9 cellular contexts compared by ENCODE assay signal in the genomic region with DNA sequence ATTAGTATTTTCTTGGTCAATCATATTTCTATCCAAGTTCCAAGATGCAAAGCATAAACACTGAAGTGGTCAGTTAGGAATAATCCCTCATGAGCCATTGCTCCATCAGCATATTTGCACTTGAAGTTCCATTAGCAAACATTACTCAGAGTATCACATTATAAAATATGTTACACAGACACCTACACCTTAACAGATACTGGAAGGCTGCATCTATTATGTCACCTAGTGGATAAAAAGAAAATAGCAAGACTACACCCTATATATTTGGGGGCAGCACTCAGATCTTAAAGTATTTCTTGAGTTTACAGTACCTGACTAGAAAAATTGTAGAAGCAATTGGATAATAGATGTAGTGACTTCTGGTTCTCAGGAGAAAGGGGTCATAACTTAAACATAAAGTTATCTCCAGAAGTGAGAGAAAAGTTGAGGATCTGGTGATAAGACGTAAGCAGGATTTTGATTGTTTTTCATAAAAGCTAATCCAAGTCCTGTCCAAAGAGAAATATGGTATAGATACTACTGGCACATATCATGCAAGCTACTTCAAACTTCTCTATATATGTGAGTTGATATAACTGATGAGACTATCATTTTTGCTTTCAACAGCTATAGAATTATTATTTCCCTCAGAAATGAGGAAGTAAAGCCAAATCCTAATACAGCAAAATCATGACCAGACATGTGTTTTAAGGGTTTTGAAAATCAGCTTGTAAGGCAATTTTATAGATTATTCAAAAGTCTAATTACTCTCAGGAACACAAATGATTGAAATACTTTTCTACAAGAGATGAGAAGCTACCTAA.
DNase-seq lines count a peak whose midpoint lies in the region; ATAC-seq, FAIRE-seq and TF ChIP-seq lines count a peak whose summit lies in the region.
"Had no signal": no experiment of that assay in that cellular context is flagged by ENCODE, and none has a peak within 500 bp of the region (broad histone marks: within the 10 kb centered on the region; RNA-seq: fewer than 3 reads in every experiment).

No MANE protein-coding gene starts in this region.

- WGBS in K562 (ENCODE audit: insufficient coverage, low coverage, missing lambda C conversion rate) = 8% methylated on average over 1 of the region's 1 CpG

- H3K4me2 ChIP-seq in K562 (ENCODE audit: insufficient read depth, low read length) = no peak overlapping the region
- H3K4me2 ChIP-seq in parathyroid adenoma (ENCODE audit: low read length) = no peak overlapping the region

- BruUV-seq in K562 (replicated peaks; lab: Mats Ljungman, UMichigan) = no TSS peak

- no peak overlapping the region for H3K9ac ChIP-seq in K562 (ENCODE audit: insufficient read depth in 1 of 2, low read depth in 2 of 2, low read length in 2 of 2)
- no peak overlapping the region for H3K9ac ChIP-seq in parathyroid adenoma

- intact Hi-C loops in K562 (cut with micrococcal nuclease) = no loop called here

- FAIRE-seq in K562 (lab: Jason Lieb, UNC) = no peak

- H3K36me3 ChIP-seq in K562 (ENCODE audit: control insufficient read depth, insufficient read depth, low read length) = no peaks in the 10 kb centered on the region
- H3K36me3 ChIP-seq in parathyroid adenoma (ENCODE audit: control insufficient read depth, insufficient read depth, low read length) = no peaks in the 10 kb centered on the region
- H3K36me3 ChIP-seq: neutrophil had no signal

- DNase-seq in GM03348 (ENCODE audit: low spot score) = peak; percentile 20
- DNase-seq in HL-60 (ENCODE audit: low read depth in 1 of 2, low spot score in 1 of 2) = no peak
- peak; percentile 1 to 8 (median 4) for DNase-seq in K562 (ENCODE audit: extremely low read depth in 1 of 4, low spot score in 3 of 4)
- no peak for DNase-seq in stimulated activated CD4-positive, alpha-beta T cell treated with anti-CD3 and anti-CD28 coated beads, Interleukin-2, amount 100 ng/mL, for 24 hours
- no peak for DNase-seq in H4 (ENCODE audit: low spot score)
- DNase-seq in GDM1 (lab: John Stamatoyannopoulos, UW) = no peak

- H3K79me2 ChIP-seq in K562 (ENCODE audit: control insufficient read depth, insufficient read depth, low read length) (no peaks in the 10 kb centered on the region), parathyroid adenoma (no peaks in the 10 kb centered on the region)

- H3K27ac ChIP-seq in HL-60 (replicated peaks) (no peak overlapping the region), K562 (ENCODE audit: extremely low read depth, low read depth, low read length) (no peak overlapping the region), parathyroid adenoma (no peak overlapping the region)
- H3K27ac ChIP-seq: neutrophil had no signal

- H3K9me3 ChIP-seq in K562 (replicated peaks; ENCODE audit: control insufficient read depth, insufficient read depth, low read depth, low read length) (no peaks in the 10 kb centered on the region), parathyroid adenoma (ENCODE audit: control insufficient read depth, low read length) (no peaks in the 10 kb centered on the region)
- H3K9me3 ChIP-seq: neutrophil had no signal

- POLR2A ChIA-PET in K562 (lab: Yijun Ruan, JAX) = no interaction called here

- ATAC-seq in GM21515 (IDR thresholded peaks at IDR 0.05; ENCODE audit: unreplicated experiment) (peak; percentile 95), K562 (no peak)

- H4K20me1 ChIP-seq in K562 (replicated peaks; ENCODE audit: control insufficient read depth, insufficient read depth, low read length) = no peaks in the 10 kb centered on the region

- CTCF ChIA-PET in K562 (lab: Yijun Ruan, JAX; ENCODE audit: low intra/inter-chr PET ratio) = no interaction called here

- peak; percentile 10 to 38; a peak in 2 of 4 replicates for TF ChIP-seq RAD21 in K562 (CRISPR knock-in tag; conservative IDR thresholded peaks at IDR 0.05 in 1 of 2, IDR thresholded peaks at IDR 0.05 in 1 of 2)

- peaks cover 2% of the 10 kb centered on the region for H3K27me3 ChIP-seq in HL-60 (ENCODE audit: insufficient read depth, poor library complexity, severe bottlenecking)
- H3K27me3 ChIP-seq in K562 (ENCODE audit: control insufficient read depth in 2 of 2, insufficient read depth in 2 of 2, low read length in 2 of 2) = no peaks in the 10 kb centered on the region
- H3K27me3 ChIP-seq in parathyroid adenoma (ENCODE audit: control insufficient read depth, insufficient read depth, low read length) = no peaks in the 10 kb centered on the region
- H3K27me3 ChIP-seq: neutrophil had no signal

- no peak for TF ChIP-seq POLR2A in K562 (conservative IDR thresholded peaks at IDR 0.05)

- H3K4me3 ChIP-seq in HL-60 (replicated peaks; ENCODE audit: insufficient read depth, low read length) (no peak overlapping the region), K562 (no peak overlapping the region), parathyroid adenoma (ENCODE audit: low read depth, low read length) (no peak overlapping the region)

- no peaks in the 10 kb centered on the region for H3K9me1 ChIP-seq in K562 (ENCODE audit: control insufficient read depth, insufficient read depth, low read length)

- no peak overlapping the region for H2AFZ ChIP-seq in K562 (ENCODE audit: low read depth, low read length)
- H2AFZ ChIP-seq in parathyroid adenoma = no peak overlapping the region

- peak; percentile 30 for TF ChIP-seq CTCF in HL-60 (IDR thresholded peaks at IDR 0.05; ENCODE audit: insufficient read depth, low read length)
- TF ChIP-seq CTCF in K562 (IDR thresholded peaks at IDR 0.05 in 2 of 3, conservative IDR thresholded peaks at IDR 0.05 in 1 of 3; ENCODE audit: insufficient read depth in 2 of 3, low read depth in 1 of 3, low read length in 3 of 3) = peak in 1 of 3 experiments; percentile 36; a peak in 2 of 6 replicates
- peak; percentile 38 for TF ChIP-seq CTCF in parathyroid adenoma (IDR thresholded peaks at IDR 0.05)

- no peaks in the 10 kb centered on the region for H3K4me1 ChIP-seq in K562 (replicated peaks in 1 of 2; ENCODE audit: control insufficient read depth in 2 of 2, insufficient read depth in 2 of 2, low read length in 2 of 2)
- H3K4me1 ChIP-seq in parathyroid adenoma = no peaks in the 10 kb centered on the region

- in situ Hi-C loops in K562 (cut with MboI) = no loop called here

- TF ChIP-seq EP300 in K562 (IDR thresholded peaks at IDR 0.05; ENCODE audit: low read length) = no peak

TF ChIP-seq in K562, 482 proteins besides CTCF, POLR2A, EP300 and RAD21:
- TF ChIP-seq FOS (IDR thresholded peaks at IDR 0.05; ENCODE audit: extremely low read depth, insufficient read length) (no peak), MIER1 (IDR thresholded peaks at IDR 0.05; ENCODE audit: low read depth) (no peak), TOE1 (IDR thresholded peaks at IDR 0.05; ENCODE audit: borderline replicate concordance) (no peak), TOE1 (CRISPR knock-in tag; IDR thresholded peaks at IDR 0.05; ENCODE audit: borderline replicate concordance, low read depth) (no peak)

Comparison
In these comparisons a context has a peak if more than half of its experiments do, and no peak if none do; other contexts are left out.
1. DNase-seq: peak in GM03348 (single experiment) and K562 (4 of 4); none in HL-60 (0 of 2), stimulated activated CD4-positive, alpha-beta T cell treated with anti-CD3 and anti-CD28 coated beads, Interleukin-2, amount 100 ng/mL, for 24 hours (0 of 2), H4 (single experiment) and GDM1 (single experiment).